ENCODE assay signal across 2 cellular contexts in genomic region chr17:79080349-79080748, GRCh38.
TF ChIP-seq lines count a peak whose summit lies in the region.

No MANE protein-coding gene starts in this region.

TF ChIP-seq in SK-N-SH, 30 proteins besides CTCF, POLR2A, EP300 and RAD21 (continued from another document):
- TF ChIP-seq ZBTB33 (IDR thresholded peaks at IDR 0.05; ENCODE audit: borderline replicate concordance, low read depth) (no peak), RXRA (IDR thresholded peaks at IDR 0.05; ENCODE audit: borderline replicate concordance, low read depth) (no peak), IRF3 (IDR thresholded peaks at IDR 0.05; ENCODE audit: low read depth, low read length) (no peak), TEAD4 (IDR thresholded peaks at IDR 0.05; ENCODE audit: borderline replicate concordance, insufficient read depth) (no peak), CHD2 (IDR thresholded peaks at IDR 0.05; ENCODE audit: low read length, partially characterized antibody) (no peak), FOSL2 (IDR thresholded peaks at IDR 0.05; ENCODE audit: borderline replicate concordance, low read depth) (no peak), ELF1 (IDR thresholded peaks at IDR 0.05) (no peak), NFIC (IDR thresholded peaks at IDR 0.05; ENCODE audit: borderline replicate concordance) (no peak), EZH2phosphoT487 (IDR thresholded peaks at IDR 0.05; ENCODE audit: borderline replicate concordance, low read depth) (no peak), RCOR1 (IDR thresholded peaks at IDR 0.05; ENCODE audit: low read length) (no peak), TCF12 (IDR thresholded peaks at IDR 0.05) (no peak), YY1 (IDR thresholded peaks at IDR 0.05; ENCODE audit: low read depth) (no peak), SMC3 (IDR thresholded peaks at IDR 0.05; ENCODE audit: low read depth, low read length) (no peak), TAF1 (IDR thresholded peaks at IDR 0.05; ENCODE audit: borderline replicate concordance, low read depth, low read length) (no peak)

TF ChIP-seq in SK-N-SH treated with all-trans-retinoic acid at 6 μM for 48 hours, 23 proteins besides CTCF, POLR2A, EP300 and RAD21 (continued from another document):
- no peak for TF ChIP-seq PATZ1 (CRISPR knock-in tag; IDR thresholded peaks at IDR 0.05; ENCODE audit: borderline replicate concordance)
- TF ChIP-seq TOX (CRISPR knock-in tag; IDR thresholded peaks at IDR 0.05; ENCODE audit: borderline replicate concordance): no peak
- no peak for TF ChIP-seq CSRNP3 (CRISPR knock-in tag; IDR thresholded peaks at IDR 0.05)
- no peak for TF ChIP-seq ZNF8 (CRISPR knock-in tag; IDR thresholded peaks at IDR 0.05)
- no peak for TF ChIP-seq TSHZ2 (CRISPR knock-in tag; IDR thresholded peaks at IDR 0.05)
- no peak for TF ChIP-seq BACH2 (CRISPR knock-in tag; IDR thresholded peaks at IDR 0.05; ENCODE audit: borderline replicate concordance)
- TF ChIP-seq PPARA (CRISPR knock-in tag; IDR thresholded peaks at IDR 0.05; ENCODE audit: borderline replicate concordance): no peak
- no peak for TF ChIP-seq ZFP3 (CRISPR knock-in tag; IDR thresholded peaks at IDR 0.05)
